30 cellular contexts compared by ENCODE assay signal in genomic region chr20:49464556-49464955, GRCh38. TPM values are rescaled to one million over a fixed set of nuclear protein-coding genes. Genes with fewer than 3 reads are reported as not detected.
"Had no signal": no experiment of that assay in that cellular context is flagged by ENCODE, and none has a peak within 500 bp of the region (broad histone marks: within the 10 kb centered on the region; RNA-seq: fewer than 3 reads in every experiment).

No MANE protein-coding gene starts in this region.

- H3K9ac ChIP-seq: parathyroid adenoma had no signal

- ATAC-seq: naive thymus-derived CD8-positive, alpha-beta T cell; psoas muscle; sciatic nerve; stimulated activated naive B cell treated with anti-CD40 and anti-IgM and Interleukin-4, amounts not matched to agents 10 μg/mL and 1 μg/mL and 100 μg/mL, for 72 hours had no signal

- H2AFZ ChIP-seq: parathyroid adenoma had no signal

- H3K4me1 ChIP-seq: parathyroid adenoma, psoas muscle, spleen, suprapubic skin, tibial artery, transverse colon, upper lobe of left lung, uterus had no signal

- H3K4me3 Mint-ChIP-seq: naive B cell; naive thymus-derived CD8-positive, alpha-beta T cell; natural killer cell treated with Interleukin-12 subunit alpha and Interleukin-12 subunit beta and Interleukin-15 and Interleukin-18, amount 100 ng/mL, for 72 hours; nephron progenitor cell; neural crest cell; stimulated activated naive B cell treated with anti-CD40 and anti-IgM and Interleukin-4, amounts not matched to agents 10 μg/mL and 1 μg/mL and 100 μg/mL, for 72 hours; stimulated activated naive CD8-positive, alpha-beta T cell treated with anti-CD3 and anti-CD28 coated beads, Interleukin-15, Interleukin-2, amounts not matched to agents 100 ng/mL and 50 ng/mL, for 24 hours had no signal

- H3K79me2 ChIP-seq: parathyroid adenoma had no signal

- H3K27me3 ChIP-seq: ovary, testis, tibial artery, upper lobe of left lung, uterus had no signal

- H3K9me3 ChIP-seq: ovary, psoas muscle, spleen, stomach, suprapubic skin, testis, tibial artery, transverse colon, upper lobe of left lung, uterus had no signal

- H3K4me1 Mint-ChIP-seq: naive B cell; nephron progenitor cell; stimulated activated naive B cell treated with anti-CD40 and anti-IgM and Interleukin-4, amounts not matched to agents 10 μg/mL and 1 μg/mL and 100 μg/mL, for 72 hours had no signal

- H3K27ac Mint-ChIP-seq: naive B cell; naive thymus-derived CD8-positive, alpha-beta T cell; natural killer cell treated with Interleukin-12 subunit alpha and Interleukin-12 subunit beta and Interleukin-15 and Interleukin-18, amount 100 ng/mL, for 72 hours; nephron progenitor cell; progenitor cell of endocrine pancreas; stimulated activated naive B cell treated with anti-CD40 and anti-IgM and Interleukin-4, amounts not matched to agents 10 μg/mL and 1 μg/mL and 100 μg/mL, for 72 hours; stimulated activated naive CD8-positive, alpha-beta T cell treated with anti-CD3 and anti-CD28 coated beads, Interleukin-15, Interleukin-2, amounts not matched to agents 100 ng/mL and 50 ng/mL, for 24 hours had no signal

- H3K4me3 ChIP-seq: ovary, psoas muscle, skin epidermis, smooth muscle cell, spleen, stomach, suprapubic skin, testis, tibial artery, transverse colon, upper lobe of left lung, uterus had no signal

- H3K36me3 ChIP-seq: ovary, spleen, stomach, suprapubic skin, tibial artery, transverse colon, upper lobe of left lung, uterus had no signal

- DNase-seq: naive B cell; naive thymus-derived CD8-positive, alpha-beta T cell; nephron progenitor cell; occipital lobe; ovary; psoas muscle; right cardiac atrium; spleen; stimulated activated CD4-positive, alpha-beta T cell treated with anti-CD3 and anti-CD28 coated beads, Interleukin-12 subunit alpha, Interleukin-12 subunit beta, amount 100 ng/mL, for 4 hours; stimulated activated CD4-positive, alpha-beta T cell treated with anti-CD3 and anti-CD28 coated beads, Interleukin-1b, Interleukin-23, amount 100 ng/mL, for 48 hours; stimulated activated CD4-positive, alpha-beta T cell treated with anti-CD3 and anti-CD28 coated beads, Interleukin-4, amount 100 ng/mL, for 1 hour; stimulated activated CD4-positive, alpha-beta T cell treated with anti-CD3 and anti-CD28 coated beads, Interleukin-4, amount 100 ng/mL, for 4 hours; stimulated activated CD8-positive, alpha-beta memory T cell treated with anti-CD3 and anti-CD28 coated beads, Interleukin-4, amount 100 ng/mL, for 48 hours; stimulated activated naive B cell treated with anti-CD40 and anti-IgM and Interleukin-4, amounts not matched to agents 10 μg/mL and 1 μg/mL and 100 μg/mL, for 72 hours; stimulated activated naive CD4-positive, alpha-beta T cell treated with Interleukin-2 at 50 U/mL for 16 hours; stomach; testis; tibial artery; transverse colon; upper lobe of left lung; uterus had no signal

- H3K4me2 ChIP-seq: smooth muscle cell had no signal

- H3K9me3 Mint-ChIP-seq: naive B cell; natural killer cell treated with Interleukin-12 subunit alpha and Interleukin-12 subunit beta and Interleukin-15 and Interleukin-18, amount 100 ng/mL, for 72 hours; nephron progenitor cell; neural crest cell; stimulated activated naive B cell treated with anti-CD40 and anti-IgM and Interleukin-4, amounts not matched to agents 10 μg/mL and 1 μg/mL and 100 μg/mL, for 72 hours; stimulated activated naive CD8-positive, alpha-beta T cell treated with anti-CD3 and anti-CD28 coated beads, Interleukin-15, Interleukin-2, amounts not matched to agents 100 ng/mL and 50 ng/mL, for 24 hours had no signal

- H3K27ac ChIP-seq: ovary, parathyroid adenoma, psoas muscle, skin epidermis, spleen, suprapubic skin, testis, tibial artery, transverse colon, upper lobe of left lung, uterus had no signal

- H3K36me3 Mint-ChIP-seq: naive B cell; natural killer cell treated with Interleukin-12 subunit alpha and Interleukin-12 subunit beta and Interleukin-15 and Interleukin-18, amount 100 ng/mL, for 72 hours; stimulated activated naive B cell treated with anti-CD40 and anti-IgM and Interleukin-4, amounts not matched to agents 10 μg/mL and 1 μg/mL and 100 μg/mL, for 72 hours had no signal

RNA-seq across cellular contexts. Expression of gene KCNB1, which starts 17.9 kb away (rescaled TPM):
- total RNA-seq: natural killer cell treated with Interleukin-12 subunit alpha and Interleukin-12 subunit beta and Interleukin-15 and Interleukin-18, amount 100 ng/mL, for 72 hours; smooth muscle cell had no signal
- polyA plus RNA-seq: naive thymus-derived CD8-positive, alpha-beta T cell; smooth muscle cell had no signal
